Comparison of ENCODE assay signal across 11 cellular contexts in genomic region chr6:79737172-79737571, GRCh38.
DNase-seq lines count a peak whose midpoint lies in the region; ATAC-seq, FAIRE-seq and TF ChIP-seq lines count a peak whose summit lies in the region.
"Had no signal": no experiment of that assay in that cellular context is flagged by ENCODE, and none has a peak within 500 bp of the region (broad histone marks: within the 10 kb centered on the region; RNA-seq: fewer than 3 reads in every experiment).

No MANE protein-coding gene starts in this region.

- peaks cover 0 to 2% of the 10 kb centered on the region in 2 donors for H3K4me1 ChIP-seq in small intestine (ENCODE audit: control insufficient read depth in 2 of 2, insufficient read depth in 1 of 2, low read depth in 1 of 2, low read length in 1 of 2)
- H3K4me1 ChIP-seq: SJCRH30 had no signal

- WGBS in small intestine, 3 donors: 11 to 53% (median 27%) methylated on average over 8 of the region's 8 CpGs

- peak; percentile 65 for ATAC-seq in SK-N-SH treated with all-trans-retinoic acid at 6 μM for 48 hours

- no peaks in the 10 kb centered on the region for H3K9me3 ChIP-seq in small intestine (ENCODE audit: control insufficient read depth, low read depth)
- H3K9me3 ChIP-seq: SJCRH30 had no signal

- peaks cover 0 to 4% of the 10 kb centered on the region in 2 donors for H3K27me3 ChIP-seq in small intestine (ENCODE audit: control insufficient read depth in 2 of 2, insufficient read depth in 2 of 2, low read length in 2 of 2)
- H3K27me3 ChIP-seq: SJCRH30 had no signal

- H3K27ac ChIP-seq in small intestine (ENCODE audit: low read depth in 1 of 2, low read length in 1 of 2): no peak overlapping the region
- H3K27ac ChIP-seq: SJCRH30 had no signal

- DNase-seq in globus pallidus (ENCODE audit: low spot score) (peak; percentile 11), small intestine (peak; percentile 64), amniotic stem cell (lab: John Stamatoyannopoulos, UW) (no peak), NCI-H2196 treated with DMSO at 0.1 percent for 48 hours (lab: John Stamatoyannopoulos, UW; ENCODE audit: unreplicated experiment) (no peak)
- DNase-seq in activated CD4-positive, alpha-beta T cell treated with anti-CD3 and anti-CD28 coated beads, Interleukin-2, amount 50 U/mL, for 4 hours: no peak
- DNase-seq: activated CD4-positive, alpha-beta T cell treated with anti-CD3 and anti-CD28 coated beads, Interleukin-2, amount 10 ng/mL, durations not matched to agents 7 days and 5 days; NCI-H2171; SJCRH30; stimulated activated CD4-positive, alpha-beta T cell treated with anti-CD3 and anti-CD28 coated beads, Interleukin-4, amount 100 ng/mL, for 1 hour had no signal

- H3K4me3 ChIP-seq in small intestine (ENCODE audit: low read depth in 1 of 2, low read length in 2 of 2): peak overlapping the region in 1 of 2 donors; percentile 12
- H3K4me3 ChIP-seq: SJCRH30 had no signal

- TF ChIP-seq EP300 in Ishikawa (IDR thresholded peaks at IDR 0.05; ENCODE audit: borderline replicate concordance): no peak

- TF ChIP-seq RAD21 in Ishikawa (IDR thresholded peaks at IDR 0.05; ENCODE audit: low read depth): no peak

- no peaks in the 10 kb centered on the region for H3K36me3 ChIP-seq in small intestine (ENCODE audit: control insufficient read depth in 2 of 2, insufficient read depth in 2 of 2, low read length in 2 of 2)
- H3K36me3 ChIP-seq: SJCRH30 had no signal

- no peak for FAIRE-seq in small intestine (lab: Jason Lieb, UNC)

TF ChIP-seq in Ishikawa, 13 proteins besides CTCF, POLR2A, EP300 and RAD21:
- TF ChIP-seq NFIC (IDR thresholded peaks at IDR 0.05): 0 out of 2 replicates have a peak, but pooled peaks have one; percentile 20
- TF ChIP-seq TCF12 (IDR thresholded peaks at IDR 0.05; ENCODE audit: low read depth): no peak

TF ChIP-seq in SK-N-SH treated with all-trans-retinoic acid at 6 μM for 48 hours, 23 proteins besides CTCF, POLR2A, EP300 and RAD21:
- TF ChIP-seq ZNF70 (CRISPR knock-in tag; IDR thresholded peaks at IDR 0.05): no peak
- TF ChIP-seq TSHZ2 (CRISPR knock-in tag; IDR thresholded peaks at IDR 0.05): no peak

Comparison
In these comparisons a context has a peak if more than half of its experiments do, and no peak if none do; other contexts are left out.
1. DNase-seq: peak in globus pallidus (single experiment) and small intestine (single experiment); none in amniotic stem cell (single experiment), NCI-H2196 treated with DMSO at 0.1 percent for 48 hours (single experiment) and activated CD4-positive, alpha-beta T cell treated with anti-CD3 and anti-CD28 coated beads, Interleukin-2, amount 50 U/mL, for 4 hours (0 of 2).